ENCODE assay signal across 1 cellular context in the genomic region with DNA sequence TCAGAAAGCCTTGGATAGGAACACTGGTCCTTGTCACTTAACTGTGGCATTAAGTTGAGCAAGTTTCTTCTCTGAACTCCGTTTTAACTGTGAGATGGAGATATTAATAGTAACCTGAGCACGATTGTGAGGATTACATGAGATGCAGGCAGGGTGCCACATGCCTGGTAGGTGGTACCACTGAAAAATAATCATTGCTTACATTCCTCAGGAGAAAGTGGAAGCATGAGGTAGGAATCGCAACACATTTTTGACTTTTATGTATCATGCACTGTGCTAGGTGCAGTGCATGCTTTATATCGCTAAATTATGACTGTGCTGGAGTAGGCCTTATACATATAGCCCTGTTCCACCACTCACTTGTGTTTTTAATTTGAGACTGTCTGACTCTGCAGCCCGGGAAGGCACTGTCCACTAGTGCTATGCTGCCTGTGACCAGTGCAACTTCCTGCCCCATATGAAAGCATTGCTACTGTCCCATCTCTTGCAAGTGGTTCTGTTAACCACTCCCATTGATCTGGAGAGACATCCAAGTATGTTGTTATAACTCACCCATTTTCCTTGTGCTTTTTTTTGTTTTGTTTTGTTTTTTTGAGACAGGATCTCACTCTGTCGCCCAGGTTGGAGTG.
TF ChIP-seq lines count a peak whose summit lies in the region.

No MANE protein-coding gene starts in this region.

TF ChIP-seq in HEK293, 187 proteins besides CTCF, POLR2A, EP300 and RAD21 (continued from another document):
- no peak for TF ChIP-seq ZNF48 (tag by site-specific recombination; IDR thresholded peaks at IDR 0.05)
- no peak for TF ChIP-seq ZNF202 (tag by site-specific recombination; IDR thresholded peaks at IDR 0.05; ENCODE audit: borderline replicate concordance)
- TF ChIP-seq PRDM1 (tag by site-specific recombination; IDR thresholded peaks at IDR 0.05) = no peak
- TF ChIP-seq ZNF514 (tag by site-specific recombination; IDR thresholded peaks at IDR 0.05) = no peak
- TF ChIP-seq, protein P1, sequence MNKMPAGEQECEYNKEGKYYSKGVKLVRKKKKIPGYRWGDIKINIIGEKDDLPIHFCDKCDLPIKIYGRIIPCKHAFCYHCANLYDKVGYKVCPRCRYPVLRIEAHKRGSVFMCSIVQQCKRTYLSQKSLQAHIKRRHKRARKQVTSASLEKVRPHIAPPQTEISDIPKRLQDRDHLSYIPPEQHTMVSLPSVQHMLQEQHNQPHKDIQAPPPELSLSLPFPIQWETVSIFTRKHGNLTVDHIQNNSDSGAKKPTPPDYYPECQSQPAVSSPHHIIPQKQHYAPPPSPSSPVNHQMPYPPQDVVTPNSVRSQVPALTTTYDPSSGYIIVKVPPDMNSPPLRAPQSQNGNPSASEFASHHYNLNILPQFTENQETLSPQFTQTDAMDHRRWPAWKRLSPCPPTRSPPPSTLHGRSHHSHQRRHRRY (tag by site-specific recombination; IDR thresholded peaks at IDR 0.05) = no peak
- no peak for TF ChIP-seq ZNF239 (tag by site-specific recombination; IDR thresholded peaks at IDR 0.05)
- TF ChIP-seq, protein P2, sequence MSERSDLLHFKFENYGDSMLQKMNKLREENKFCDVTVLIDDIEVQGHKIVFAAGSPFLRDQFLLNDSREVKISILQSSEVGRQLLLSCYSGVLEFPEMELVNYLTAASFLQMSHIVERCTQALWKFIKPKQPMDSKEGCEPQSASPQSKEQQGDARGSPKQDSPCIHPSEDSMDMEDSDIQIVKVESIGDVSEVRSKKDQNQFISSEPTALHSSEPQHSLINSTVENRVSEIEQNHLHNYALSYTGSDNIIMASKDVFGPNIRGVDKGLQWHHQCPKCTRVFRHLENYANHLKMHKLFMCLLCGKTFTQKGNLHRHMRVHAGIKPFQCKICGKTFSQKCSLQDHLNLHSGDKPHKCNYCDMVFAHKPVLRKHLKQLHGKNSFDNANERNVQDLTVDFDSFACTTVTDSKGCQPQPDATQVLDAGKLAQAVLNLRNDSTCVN (tag by site-specific recombination; optimal IDR thresholded peaks at IDR 0.05) = no peak
- TF ChIP-seq ZNF76 (tag by site-specific recombination; IDR thresholded peaks at IDR 0.05; ENCODE audit: borderline replicate concordance, low read depth) = no peak
- no peak for TF ChIP-seq ZNF529 (tag by site-specific recombination; IDR thresholded peaks at IDR 0.05; ENCODE audit: insufficient replicate concordance)
